ENCODE assay signal across 1 cellular context in genomic region chr13:74529968-74530367, GRCh38.
TF ChIP-seq lines count a peak whose summit lies in the region.

No MANE protein-coding gene starts in this region.

TF ChIP-seq in SK-N-SH treated with all-trans-retinoic acid at 6 μM for 48 hours, 23 proteins besides CTCF, POLR2A, EP300 and RAD21 (continued from another document):
- TF ChIP-seq PATZ1 (CRISPR knock-in tag; IDR thresholded peaks at IDR 0.05; ENCODE audit: borderline replicate concordance) (no peak), ARNTL (CRISPR knock-in tag; IDR thresholded peaks at IDR 0.05; ENCODE audit: borderline replicate concordance, low read depth) (no peak), CSRNP3 (CRISPR knock-in tag; IDR thresholded peaks at IDR 0.05) (no peak), OSR1 (CRISPR knock-in tag; IDR thresholded peaks at IDR 0.05) (no peak), ZFP30 (CRISPR knock-in tag; IDR thresholded peaks at IDR 0.05) (no peak), ZFP3 (CRISPR knock-in tag; IDR thresholded peaks at IDR 0.05) (no peak), SNAI2 (CRISPR knock-in tag; IDR thresholded peaks at IDR 0.05) (no peak)
TF ChIP-seq in SK-N-SH treated with all-trans-retinoic acid at 6 μM for 48 hours: peak in this region for 0.
